Comparison of ENCODE assay signal across 10 cellular contexts in the genomic region with DNA sequence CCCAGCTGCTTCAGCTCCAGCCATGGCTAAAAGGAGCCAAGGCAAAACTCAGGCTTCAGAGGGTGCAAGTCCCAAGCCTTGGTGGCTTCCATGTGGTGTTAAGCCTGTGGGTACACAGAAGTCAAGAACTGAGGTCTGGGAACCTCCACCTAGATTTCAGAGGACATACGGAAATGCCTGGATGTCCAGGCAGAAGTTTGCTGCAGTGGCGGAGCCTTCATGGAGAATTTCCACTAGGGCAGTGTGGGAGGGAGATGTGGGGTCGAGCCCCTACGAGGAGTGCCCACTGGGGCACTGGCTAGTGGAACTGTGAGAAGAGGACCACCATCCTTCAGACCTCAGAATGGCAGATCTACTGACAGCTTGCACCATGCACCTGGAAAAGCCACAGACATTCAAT.
"Had no signal": no experiment of that assay in that cellular context is flagged by ENCODE, and none has a peak within 500 bp of the region (broad histone marks: within the 10 kb centered on the region; RNA-seq: fewer than 3 reads in every experiment).

No MANE protein-coding gene starts in this region.

- H3K4me2 ChIP-seq: GM23338 had no signal

- ATAC-seq: GM23338, K562 had no signal

- FAIRE-seq: H1, H54, HTR-8/SVneo, K562 had no signal

- H3K27ac Mint-ChIP-seq: GM23338, H9, HFFc6 had no signal

- H2AFZ ChIP-seq: GM23338 had no signal

- DNase-seq: H9, HCEC 1CT, HFFc6, IMR-90, KG1 had no signal

- H3K4me1 Mint-ChIP-seq: GM23338 had no signal

- H3K4me3 Mint-ChIP-seq: GM23338, H9, HFFc6 had no signal

- H3K4me3 ChIP-seq: GM23338, K562 had no signal
